2 cellular contexts compared by ENCODE assay signal in genomic region chr2:161555826-161556225, GRCh38.
TF ChIP-seq lines count a peak whose summit lies in the region.

No MANE protein-coding gene starts in this region.

TF ChIP-seq in GM23338, 12 proteins besides CTCF, POLR2A, EP300 and RAD21:
- TF ChIP-seq EZH2 (IDR thresholded peaks at IDR 0.05; ENCODE audit: low read depth, unreplicated experiment), result no peak
- TF ChIP-seq REST (IDR thresholded peaks at IDR 0.05; ENCODE audit: unreplicated experiment), result no peak
- TF ChIP-seq NANOG (IDR thresholded peaks at IDR 0.05; ENCODE audit: borderline replicate concordance), result no peak
- no peak for TF ChIP-seq ZNF331 (CRISPR knock-in tag; IDR thresholded peaks at IDR 0.05; ENCODE audit: low read depth)
- TF ChIP-seq STAT1 (IDR thresholded peaks at IDR 0.05; ENCODE audit: unreplicated experiment), result no peak
- TF ChIP-seq ZNF114 (CRISPR knock-in tag; IDR thresholded peaks at IDR 0.05), result no peak
- no peak for TF ChIP-seq JUNB (IDR thresholded peaks at IDR 0.05; ENCODE audit: unreplicated experiment)
- TF ChIP-seq EZH2phosphoT487 (IDR thresholded peaks at IDR 0.05; ENCODE audit: unreplicated experiment), result no peak
- TF ChIP-seq, protein P1, sequence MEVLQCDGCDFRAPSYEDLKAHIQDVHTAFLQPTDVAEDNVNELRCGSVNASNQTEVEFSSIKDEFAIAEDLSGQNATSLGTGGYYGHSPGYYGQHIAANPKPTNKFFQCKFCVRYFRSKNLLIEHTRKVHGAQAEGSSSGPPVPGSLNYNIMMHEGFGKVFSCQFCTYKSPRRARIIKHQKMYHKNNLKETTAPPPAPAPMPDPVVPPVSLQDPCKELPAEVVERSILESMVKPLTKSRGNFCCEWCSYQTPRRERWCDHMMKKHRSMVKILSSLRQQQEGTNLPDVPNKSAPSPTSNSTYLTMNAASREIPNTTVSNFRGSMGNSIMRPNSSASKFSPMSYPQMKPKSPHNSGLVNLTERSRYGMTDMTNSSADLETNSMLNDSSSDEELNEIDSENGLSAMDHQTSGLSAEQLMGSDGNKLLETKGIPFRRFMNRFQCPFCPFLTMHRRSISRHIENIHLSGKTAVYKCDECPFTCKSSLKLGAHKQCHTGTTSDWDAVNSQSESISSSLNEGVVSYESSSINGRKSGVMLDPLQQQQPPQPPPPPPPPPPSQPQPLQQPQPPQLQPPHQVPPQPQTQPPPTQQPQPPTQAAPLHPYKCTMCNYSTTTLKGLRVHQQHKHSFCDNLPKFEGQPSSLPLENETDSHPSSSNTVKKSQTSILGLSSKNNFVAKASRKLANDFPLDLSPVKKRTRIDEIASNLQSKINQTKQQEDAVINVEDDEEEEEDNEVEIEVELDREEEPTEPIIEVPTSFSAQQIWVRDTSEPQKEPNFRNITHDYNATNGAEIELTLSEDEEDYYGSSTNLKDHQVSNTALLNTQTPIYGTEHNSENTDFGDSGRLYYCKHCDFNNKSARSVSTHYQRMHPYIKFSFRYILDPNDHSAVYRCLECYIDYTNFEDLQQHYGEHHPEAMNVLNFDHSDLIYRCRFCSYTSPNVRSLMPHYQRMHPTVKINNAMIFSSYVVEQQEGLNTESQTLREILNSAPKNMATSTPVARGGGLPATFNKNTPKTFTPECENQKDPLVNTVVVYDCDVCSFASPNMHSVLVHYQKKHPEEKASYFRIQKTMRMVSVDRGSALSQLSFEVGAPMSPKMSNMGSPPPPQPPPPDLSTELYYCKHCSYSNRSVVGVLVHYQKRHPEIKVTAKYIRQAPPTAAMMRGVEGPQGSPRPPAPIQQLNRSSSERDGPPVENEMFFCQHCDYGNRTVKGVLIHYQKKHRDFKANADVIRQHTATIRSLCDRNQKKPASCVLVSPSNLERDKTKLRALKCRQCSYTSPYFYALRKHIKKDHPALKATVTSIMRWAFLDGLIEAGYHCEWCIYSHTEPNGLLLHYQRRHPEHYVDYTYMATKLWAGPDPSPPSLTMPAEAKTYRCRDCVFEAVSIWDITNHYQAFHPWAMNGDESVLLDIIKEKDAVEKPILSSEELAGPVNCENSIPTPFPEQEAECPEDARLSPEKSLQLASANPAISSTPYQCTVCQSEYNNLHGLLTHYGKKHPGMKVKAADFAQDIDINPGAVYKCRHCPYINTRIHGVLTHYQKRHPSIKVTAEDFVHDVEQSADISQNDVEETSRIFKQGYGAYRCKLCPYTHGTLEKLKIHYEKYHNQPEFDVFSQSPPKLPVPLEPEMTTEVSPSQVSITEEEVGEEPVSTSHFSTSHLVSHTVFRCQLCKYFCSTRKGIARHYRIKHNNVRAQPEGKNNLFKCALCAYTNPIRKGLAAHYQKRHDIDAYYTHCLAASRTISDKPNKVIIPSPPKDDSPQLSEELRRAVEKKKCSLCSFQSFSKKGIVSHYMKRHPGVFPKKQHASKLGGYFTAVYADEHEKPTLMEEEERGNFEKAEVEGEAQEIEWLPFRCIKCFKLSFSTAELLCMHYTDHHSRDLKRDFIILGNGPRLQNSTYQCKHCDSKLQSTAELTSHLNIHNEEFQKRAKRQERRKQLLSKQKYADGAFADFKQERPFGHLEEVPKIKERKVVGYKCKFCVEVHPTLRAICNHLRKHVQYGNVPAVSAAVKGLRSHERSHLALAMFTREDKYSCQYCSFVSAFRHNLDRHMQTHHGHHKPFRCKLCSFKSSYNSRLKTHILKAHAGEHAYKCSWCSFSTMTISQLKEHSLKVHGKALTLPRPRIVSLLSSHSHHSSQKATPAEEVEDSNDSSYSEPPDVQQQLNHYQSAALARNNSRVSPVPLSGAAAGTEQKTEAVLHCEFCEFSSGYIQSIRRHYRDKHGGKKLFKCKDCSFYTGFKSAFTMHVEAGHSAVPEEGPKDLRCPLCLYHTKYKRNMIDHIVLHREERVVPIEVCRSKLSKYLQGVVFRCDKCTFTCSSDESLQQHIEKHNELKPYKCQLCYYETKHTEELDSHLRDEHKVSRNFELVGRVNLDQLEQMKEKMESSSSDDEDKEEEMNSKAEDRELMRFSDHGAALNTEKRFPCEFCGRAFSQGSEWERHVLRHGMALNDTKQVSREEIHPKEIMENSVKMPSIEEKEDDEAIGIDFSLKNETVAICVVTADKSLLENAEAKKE (CRISPR knock-in tag; IDR thresholded peaks at IDR 0.05), result no peak
- TF ChIP-seq, protein P2, sequence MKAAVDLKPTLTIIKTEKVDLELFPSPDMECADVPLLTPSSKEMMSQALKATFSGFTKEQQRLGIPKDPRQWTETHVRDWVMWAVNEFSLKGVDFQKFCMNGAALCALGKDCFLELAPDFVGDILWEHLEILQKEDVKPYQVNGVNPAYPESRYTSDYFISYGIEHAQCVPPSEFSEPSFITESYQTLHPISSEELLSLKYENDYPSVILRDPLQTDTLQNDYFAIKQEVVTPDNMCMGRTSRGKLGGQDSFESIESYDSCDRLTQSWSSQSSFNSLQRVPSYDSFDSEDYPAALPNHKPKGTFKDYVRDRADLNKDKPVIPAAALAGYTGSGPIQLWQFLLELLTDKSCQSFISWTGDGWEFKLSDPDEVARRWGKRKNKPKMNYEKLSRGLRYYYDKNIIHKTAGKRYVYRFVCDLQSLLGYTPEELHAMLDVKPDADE (IDR thresholded peaks at IDR 0.05), result no peak
- TF ChIP-seq CREB1 (CRISPR knock-in tag; IDR thresholded peaks at IDR 0.05; ENCODE audit: low read depth), result no peak

TF ChIP-seq in H1, 55 proteins besides CTCF, POLR2A, EP300 and RAD21:
- TF ChIP-seq TBP (IDR thresholded peaks at IDR 0.05; ENCODE audit: low read depth, low read length) (no peak), TCF12 (IDR thresholded peaks at IDR 0.05; ENCODE audit: low read depth, low read length) (no peak), KDM4A (IDR thresholded peaks at IDR 0.05; ENCODE audit: low read depth, low read length, severe bottlenecking) (no peak), HDAC2 (IDR thresholded peaks at IDR 0.05; ENCODE audit: borderline replicate concordance in 1 of 2, low read depth in 2 of 2, low read length in 2 of 2) (no peak), CHD1 (IDR thresholded peaks at IDR 0.05; ENCODE audit: low read depth, low read length) (no peak), RXRA (IDR thresholded peaks at IDR 0.05; ENCODE audit: insufficient read depth, low read depth, low read length) (no peak), TAF1 (IDR thresholded peaks at IDR 0.05; ENCODE audit: low read depth, low read length) (no peak), HDAC6 (IDR thresholded peaks at IDR 0.05; ENCODE audit: low read depth, low read length) (no peak), SIX5 (IDR thresholded peaks at IDR 0.05; ENCODE audit: low read depth, low read length) (no peak), BACH1 (IDR thresholded peaks at IDR 0.05; ENCODE audit: low read length) (no peak)
- TF ChIP-seq, protein P3, sequence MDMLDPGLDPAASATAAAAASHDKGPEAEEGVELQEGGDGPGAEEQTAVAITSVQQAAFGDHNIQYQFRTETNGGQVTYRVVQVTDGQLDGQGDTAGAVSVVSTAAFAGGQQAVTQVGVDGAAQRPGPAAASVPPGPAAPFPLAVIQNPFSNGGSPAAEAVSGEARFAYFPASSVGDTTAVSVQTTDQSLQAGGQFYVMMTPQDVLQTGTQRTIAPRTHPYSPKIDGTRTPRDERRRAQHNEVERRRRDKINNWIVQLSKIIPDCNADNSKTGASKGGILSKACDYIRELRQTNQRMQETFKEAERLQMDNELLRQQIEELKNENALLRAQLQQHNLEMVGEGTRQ (IDR thresholded peaks at IDR 0.05; ENCODE audit: low read length), result no peak
